In genomic region chr16:67977005-67977404, GRCh38 we compare ENCODE assay signal across 22 cellular contexts. TPM values are rescaled to one million over a fixed set of nuclear protein-coding genes. Genes with fewer than 3 reads are reported as not detected.
"Had no signal": no experiment of that assay in that cellular context is flagged by ENCODE, and none has a peak within 500 bp of the region (broad histone marks: within the 10 kb centered on the region; RNA-seq: fewer than 3 reads in every experiment).

No MANE protein-coding gene starts in this region.

- H3K4me2 ChIP-seq: hepatocyte, neural progenitor cell had no signal

- H3K27me3 Mint-ChIP-seq: progenitor cell of endocrine pancreas; stimulated activated naive CD8-positive, alpha-beta T cell treated with anti-CD3 and anti-CD28 coated beads, Interleukin-15, Interleukin-2, amounts not matched to agents 100 ng/mL and 50 ng/mL, for 24 hours had no signal

- H3K27ac Mint-ChIP-seq: mesothelial cell of epicardium; natural killer cell; nephron progenitor cell; stimulated activated naive B cell treated with anti-CD40 and anti-IgM and Interleukin-4, amounts not matched to agents 10 μg/mL and 1 μg/mL and 100 μg/mL, for 72 hours; stimulated activated naive CD8-positive, alpha-beta T cell treated with anti-CD3 and anti-CD28 coated beads, Interleukin-15, Interleukin-2, amounts not matched to agents 100 ng/mL and 50 ng/mL, for 24 hours; type B pancreatic cell had no signal

- H3K4me1 Mint-ChIP-seq: mesothelial cell of epicardium, naive B cell, natural killer cell, neural progenitor cell had no signal

- H3K36me3 ChIP-seq: left ventricle myocardium inferior, neural progenitor cell, ovary, right atrium auricular region, tibial nerve, uterus had no signal

- H3K4me1 ChIP-seq: neural progenitor cell, right atrium auricular region, tibial nerve, uterus had no signal

- H3K4me3 Mint-ChIP-seq: mesothelial cell of epicardium; natural killer cell; nephron progenitor cell; neural progenitor cell; stimulated activated naive B cell treated with anti-CD40 and anti-IgM and Interleukin-4, amounts not matched to agents 10 μg/mL and 1 μg/mL and 100 μg/mL, for 72 hours; stimulated activated naive CD8-positive, alpha-beta T cell treated with anti-CD3 and anti-CD28 coated beads, Interleukin-15, Interleukin-2, amounts not matched to agents 100 ng/mL and 50 ng/mL, for 24 hours; type B pancreatic cell had no signal

- H3K9ac ChIP-seq: neural progenitor cell had no signal

- H3K4me3 ChIP-seq: hepatocyte, left ventricle myocardium inferior, lung, neural progenitor cell, ovary, right atrium auricular region, skin epidermis, tibial nerve, uterus had no signal

- H3K9me3 ChIP-seq: left ventricle myocardium inferior, ovary, right atrium auricular region, tibial nerve, uterus had no signal

- H3K9me3 Mint-ChIP-seq: mesothelial cell of epicardium; naive B cell; natural killer cell; nephron progenitor cell; neural progenitor cell; stimulated activated naive B cell treated with anti-CD40 and anti-IgM and Interleukin-4, amounts not matched to agents 10 μg/mL and 1 μg/mL and 100 μg/mL, for 72 hours; stimulated activated naive CD8-positive, alpha-beta T cell treated with anti-CD3 and anti-CD28 coated beads, Interleukin-15, Interleukin-2, amounts not matched to agents 100 ng/mL and 50 ng/mL, for 24 hours; type B pancreatic cell had no signal

- H3K27ac ChIP-seq: hepatocyte, left ventricle myocardium inferior, neural progenitor cell, ovary, right atrium auricular region, skin epidermis, tibial nerve, uterus had no signal

- ATAC-seq: natural killer cell; sciatic nerve; stimulated activated naive B cell treated with anti-CD40 and anti-IgM and Interleukin-4, amounts not matched to agents 10 μg/mL and 1 μg/mL and 100 μg/mL, for 72 hours had no signal

- DNase-seq: islet precursor cell; left ventricle myocardium inferior; mesendoderm; naive B cell; natural killer cell; nephron progenitor cell; ovary; stimulated activated CD4-positive, alpha-beta T cell treated with anti-CD3 and anti-CD28 coated beads, Interleukin-4, amount 100 ng/mL, for 24 hours; stimulated activated naive B cell treated with anti-CD40 and anti-IgM and Interleukin-4, amounts not matched to agents 10 μg/mL and 1 μg/mL and 100 μg/mL, for 72 hours; substantia nigra; uterus had no signal

- H2AFZ ChIP-seq: hepatocyte, neural progenitor cell had no signal

- H3K27me3 ChIP-seq: hepatocyte, neural progenitor cell, ovary, right atrium auricular region, uterus had no signal

RNA-seq across cellular contexts. Expression of gene DPEP3, which starts 3.3 kb away (rescaled TPM):
- polyA plus RNA-seq: hepatocyte had no signal

RNA-seq across cellular contexts. Expression of gene DPEP2, which starts 22.3 kb away (rescaled TPM):
- polyA plus RNA-seq: hepatocyte had no signal

RNA-seq across cellular contexts. Expression of gene DPEP2NB, which starts 38.7 kb away (rescaled TPM):
- polyA plus RNA-seq: hepatocyte, lung, ovary had no signal
